18 cellular contexts compared by ENCODE assay signal in the genomic region with DNA sequence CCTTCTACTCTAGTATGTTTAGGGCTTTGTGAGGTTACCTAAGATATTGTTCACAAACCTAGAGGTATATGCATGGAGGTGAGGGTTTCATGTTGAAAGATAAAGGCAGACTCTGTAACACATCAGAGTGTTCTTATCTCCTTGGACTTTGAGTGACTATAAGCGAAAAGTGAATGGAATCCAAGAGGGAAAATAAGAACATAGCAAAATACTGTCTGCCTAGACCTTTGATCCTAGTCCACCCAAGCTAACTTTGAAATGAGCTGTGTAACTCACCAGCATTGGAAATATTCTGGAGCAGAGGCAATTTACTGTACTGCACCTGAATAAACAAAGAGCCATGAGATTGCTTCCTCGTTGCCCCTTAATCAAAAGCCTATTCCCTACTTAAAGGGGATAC. TPM values are rescaled to one million over a fixed set of nuclear protein-coding genes. Genes with fewer than 3 reads are reported as not detected.
A peak's percentile ranks its signal among the peaks of the same experiment; 100 is the strongest.
DNase-seq lines count a peak whose midpoint lies in the region; ATAC-seq, FAIRE-seq and TF ChIP-seq lines count a peak whose summit lies in the region.
"Had no signal": no experiment of that assay in that cellular context is flagged by ENCODE, and none has a peak within 500 bp of the region (broad histone marks: within the 10 kb centered on the region; RNA-seq: fewer than 3 reads in every experiment).

No MANE protein-coding gene starts in this region.

- no peaks in the 10 kb centered on the region for H4K20me1 ChIP-seq in HepG2 (ENCODE audit: insufficient read depth, low read length)
- no peaks in the 10 kb centered on the region for H4K20me1 ChIP-seq in hepatocyte (ENCODE audit: insufficient read depth, poor library complexity, severe bottlenecking)

- H3K4me1 ChIP-seq in HepG2 (ENCODE audit: insufficient read depth, low read length) (peaks cover 22% of the 10 kb centered on the region), right lobe of liver (no peaks in the 10 kb centered on the region), hepatocyte (ENCODE audit: insufficient read depth) (peaks cover 13% of the 10 kb centered on the region), small intestine (ENCODE audit: control insufficient read depth in 2 of 2, insufficient read depth in 1 of 2, low read depth in 1 of 2, low read length in 1 of 2) (peaks cover 0 to 2% of the 10 kb centered on the region in 2 donors)

- H2AFZ ChIP-seq in HepG2 (ENCODE audit: low read length), result no peak overlapping the region
- no peak overlapping the region for H2AFZ ChIP-seq in hepatocyte

- CTCF ChIA-PET in HepG2 (lab: Yijun Ruan, JAX; ENCODE audit: low intra/inter-chr PET ratio, low total read pairs), result no interaction called here

- ATAC-seq in HepG2 (peak; percentile 93), right lobe of liver (no peak)
- ATAC-seq: GM23338, HCT116 had no signal

- H3K9me3 ChIP-seq in HepG2 (ENCODE audit: low read length), result 0 out of 2 replicates have a peak, but pooled peaks cover 6% of the 10 kb centered on the region
- H3K9me3 ChIP-seq in right lobe of liver, result no peaks in the 10 kb centered on the region
- H3K9me3 ChIP-seq in hepatocyte (ENCODE audit: low read depth), result no peaks in the 10 kb centered on the region
- no peaks in the 10 kb centered on the region for H3K9me3 ChIP-seq in small intestine (ENCODE audit: control insufficient read depth, low read depth)

- no peak overlapping the region for H3K9ac ChIP-seq in HepG2 (ENCODE audit: insufficient read depth, low read depth, low read length)

- TF ChIP-seq CTCF in HepG2 (CRISPR knock-in tag; IDR thresholded peaks at IDR 0.05), result no peak
- no peak for TF ChIP-seq CTCF in right lobe of liver (IDR thresholded peaks at IDR 0.05)
- TF ChIP-seq CTCF in hepatocyte (IDR thresholded peaks at IDR 0.05; ENCODE audit: poor library complexity), result no peak

- intact Hi-C loops in HepG2 (cut with micrococcal nuclease; ENCODE audit: unreplicated experiment), result no loop called here
- intact Hi-C loops in right lobe of liver (cut with DNase I), result no loop called here

- 0% methylated on average over 2 of the region's 2 CpGs for WGBS in HepG2 (ENCODE audit: low lambda C conversion rate)
- 46% methylated on average over 2 of the region's 2 CpGs for WGBS in right lobe of liver (ENCODE audit: insufficient coverage, low coverage, low lambda C conversion rate, missing lambda C conversion rate)
- 68% methylated on average over 2 of the region's 2 CpGs for WGBS in hepatocyte (ENCODE audit: low lambda C conversion rate, missing lambda C conversion rate)
- 17 to 48% (median 37%) methylated on average over 2 of the region's 2 CpGs for WGBS in small intestine, 3 donors

- in situ Hi-C loops in HepG2 (cut with HindIII; ENCODE audit: extremely low pct_ligation_motif_present, low pct_unique_long_range_greater_than_20kb), result no loop called here

- FAIRE-seq in HepG2 (lab: Jason Lieb, UNC) (peak; percentile 59), small intestine (lab: Jason Lieb, UNC) (peak; percentile 23)
- FAIRE-seq: GM12891, GM18507 had no signal

- H3K27ac ChIP-seq in HepG2 (ENCODE audit: extremely low read length, insufficient read depth, low read length) (peak overlapping the region; percentile 51), right lobe of liver (no peak overlapping the region), hepatocyte (peak overlapping the region; percentile 11), small intestine (ENCODE audit: low read depth in 1 of 2, low read length in 1 of 2) (peak overlapping the region; percentile 0 to 14)

- TF ChIP-seq RAD21 in HepG2 (CRISPR knock-in tag; IDR thresholded peaks at IDR 0.05), result no peak

- POLR2A ChIA-PET in HepG2 (lab: Yijun Ruan, JAX), result interaction anchor here (1.4 kb wide), 1 partner anchor 75 kb away, joined by 4 read pairs; no protein-coding TSS in a partner anchor

- H3K79me2 ChIP-seq in HepG2 (ENCODE audit: insufficient read depth, low read length), result no peaks in the 10 kb centered on the region
- no peaks in the 10 kb centered on the region for H3K79me2 ChIP-seq in hepatocyte

- no peak overlapping the region for H3K4me3 ChIP-seq in HepG2 (replicated peaks in 1 of 3; ENCODE audit: insufficient read depth in 1 of 3, low read depth in 2 of 3, low read length in 3 of 3)
- H3K4me3 ChIP-seq in right lobe of liver, result no peak overlapping the region
- no peak overlapping the region for H3K4me3 ChIP-seq in hepatocyte
- H3K4me3 ChIP-seq in small intestine (ENCODE audit: low read depth in 1 of 2, low read length in 2 of 2), result no peak overlapping the region
- H3K4me3 ChIP-seq: GM23338 had no signal

- H3K9me2 ChIP-seq in hepatocyte (replicated peaks; ENCODE audit: insufficient read depth), result no peaks in the 10 kb centered on the region

- no peaks in the 10 kb centered on the region for H3K27me3 ChIP-seq in HepG2 (ENCODE audit: control insufficient read depth in 1 of 2, insufficient read depth in 2 of 2, low read length in 2 of 2)
- H3K27me3 ChIP-seq in right lobe of liver, result no peaks in the 10 kb centered on the region
- no peaks in the 10 kb centered on the region for H3K27me3 ChIP-seq in hepatocyte
- H3K27me3 ChIP-seq in small intestine (ENCODE audit: control insufficient read depth in 2 of 2, insufficient read depth in 2 of 2, low read length in 2 of 2), result no peaks in the 10 kb centered on the region

- DNase-seq in HepG2 (ENCODE audit: low spot score), result peak; percentile 87
- DNase-seq in right lobe of liver, result no peak
- peak; percentile 28 for DNase-seq in hepatocyte (ENCODE audit: low spot score)
- DNase-seq in small intestine, result peak; percentile 92
- DNase-seq in activated effector memory CD4-positive, alpha-beta T cell treated with Interleukin-2 at 50 U/mL for 16 hours, result no peak
- no peak for DNase-seq in SW 1271 (lab: John Stamatoyannopoulos, UW)
- DNase-seq: C1 segment of cervical spinal cord; Calu3; CD4-positive, alpha-beta memory T cell; COR-L47; DMS53; DMS79 treated with DMSO at 0.1 percent for 48 hours; GF-D8; H9 had no signal

- H3K36me3 ChIP-seq in HepG2 (replicated peaks in 1 of 2; ENCODE audit: control insufficient read depth in 1 of 2, insufficient read depth in 2 of 2, low read length in 2 of 2) (no peaks in the 10 kb centered on the region), right lobe of liver (no peaks in the 10 kb centered on the region), hepatocyte (replicated peaks; ENCODE audit: insufficient read depth, low read depth) (no peaks in the 10 kb centered on the region), small intestine (ENCODE audit: control insufficient read depth in 2 of 2, insufficient read depth in 2 of 2, low read length in 2 of 2) (no peaks in the 10 kb centered on the region)

- H3K4me2 ChIP-seq in HepG2 (ENCODE audit: low read depth, low read length) (0 out of 2 replicates have a peak overlapping the region, but pooled peaks have one; percentile 10), hepatocyte (no peak overlapping the region)
- H3K4me2 ChIP-seq: GM23338 had no signal

- TF ChIP-seq POLR2A in HepG2 (IDR thresholded peaks at IDR 0.05; ENCODE audit: insufficient read depth in 1 of 2, low read depth in 2 of 2, low read length in 2 of 2) (no peak), right lobe of liver (IDR thresholded peaks at IDR 0.05) (no peak)

- TF ChIP-seq EP300 in HepG2 (IDR thresholded peaks at IDR 0.05; ENCODE audit: low read depth in 2 of 2, low read length in 2 of 2), result peak in 1 of 2 experiments; percentile 73; a peak in 1 of 4 replicates
- TF ChIP-seq EP300 in HepG2 (CRISPR knock-in tag; IDR thresholded peaks at IDR 0.05; ENCODE audit: borderline replicate concordance), result peak; percentile 70

- BruUV-seq in HepG2 (replicated peaks; lab: Mats Ljungman, UMichigan), result no TSS peak

RNA-seq across cellular contexts. Expression of a gene that starts 28.2 kb away (rescaled TPM):
- total RNA-seq in HepG2 (2016; rRNA removed; fragmentation: Illumina TruSeq; extraction: Trizol) (100 and 101 TPM in 2 replicates), right lobe of liver (10 to 100 TPM; 28.0 to 47.4 (median 40.4) TPM), hepatocyte (222 and 231 TPM in 2 replicates)
- total RNA-seq in HepG2 (2016; cell fraction: cytosol; rRNA removed; fragmentation: Illumina TruSeq; extraction: Trizol; ENCODE audit: low read depth), result 24.4 and 25.0 TPM in 2 replicates
- total RNA-seq in HepG2 (2016; cell fraction: insoluble cytoplasmic fraction; rRNA removed; fragmentation: Illumina TruSeq; extraction: Trizol), result 97.8 and 106 TPM in 2 replicates
- 103 and 117 TPM in 2 replicates for total RNA-seq in HepG2 (2016; cell fraction: membrane; rRNA removed; fragmentation: Illumina TruSeq; extraction: Trizol)
- total RNA-seq in HepG2 (2016; cell fraction: nucleus; rRNA removed; fragmentation: Illumina TruSeq; extraction: Trizol), result 57.3 and 63.3 TPM in 2 replicates
- polyA plus RNA-seq in HepG2 (2011; rRNA removed) (29.5 and 41.1 TPM in 2 replicates), hepatocyte (240 and 271 TPM in 2 replicates), small intestine (10 to 100 TPM; 18.4 to 48.1 (median 24.6) TPM)
- 16.2 and 27.6 TPM in 2 replicates for polyA plus RNA-seq in HepG2 (2011; cell fraction: cytosol; rRNA removed)
- 5.3 and 6.6 TPM in 2 replicates for polyA plus RNA-seq in HepG2 (2011; cell fraction: nucleus; rRNA removed)
- 30.9 and 42.2 TPM in 2 replicates for polyA plus RNA-seq in HepG2 (2012)
- polyA plus RNA-seq in HepG2 (2016; cell fraction: cytosol; fragmentation: Illumina TruSeq; extraction: Trizol; ENCODE audit: low read depth), result 23.9 and 26.1 TPM in 2 replicates
- polyA plus RNA-seq in HepG2 (2016; cell fraction: insoluble cytoplasmic fraction; fragmentation: Illumina TruSeq; extraction: Trizol; ENCODE audit: low read depth), result 75.7 and 83.7 TPM in 2 replicates
- polyA plus RNA-seq in HepG2 (2016; cell fraction: membrane; fragmentation: Illumina TruSeq; extraction: Trizol; ENCODE audit: low read depth), result 57.2 and 64.0 TPM in 2 replicates
- 52.0 and 52.9 TPM in 2 replicates for polyA plus RNA-seq in HepG2 (2016; cell fraction: nucleus; fragmentation: Illumina TruSeq; extraction: Trizol; ENCODE audit: insufficient read depth, low read depth)
- polyA minus RNA-seq in HepG2 (2011; rRNA and poly(A)+ RNA removed; ENCODE audit: low replicate concordance), result 26.4 and 26.8 TPM in 2 replicates
- 38.5 and 40.9 TPM in 2 replicates for polyA minus RNA-seq in HepG2 (2011; cell fraction: cytosol; rRNA and poly(A)+ RNA removed)
- 29.9 and 36.9 TPM in 2 replicates for polyA minus RNA-seq in HepG2 (2011; cell fraction: nucleus; rRNA and poly(A)+ RNA removed)

RNA-seq across cellular contexts. Expression of a gene that starts 55.5 kb away (rescaled TPM):
- total RNA-seq in HepG2 (2016; rRNA removed; fragmentation: Illumina TruSeq; extraction: Trizol), result 8.2 and 10.8 TPM in 2 replicates
- total RNA-seq in HepG2 (2016; cell fraction: cytosol; rRNA removed; fragmentation: Illumina TruSeq; extraction: Trizol; ENCODE audit: low read depth), result 5.2 and 7.5 TPM in 2 replicates
- total RNA-seq in HepG2 (2016; cell fraction: insoluble cytoplasmic fraction; rRNA removed; fragmentation: Illumina TruSeq; extraction: Trizol), result 6.6 and 9.8 TPM in 2 replicates
- 4.8 and 6.6 TPM in 2 replicates for total RNA-seq in HepG2 (2016; cell fraction: membrane; rRNA removed; fragmentation: Illumina TruSeq; extraction: Trizol)
- 11.1 and 13.4 TPM in 2 replicates for total RNA-seq in HepG2 (2016; cell fraction: nucleus; rRNA removed; fragmentation: Illumina TruSeq; extraction: Trizol)
- 15.4 and 20.5 TPM in 2 replicates for polyA plus RNA-seq in HepG2 (2011; rRNA removed)
- 17.9 and 18.5 TPM in 2 replicates for polyA plus RNA-seq in HepG2 (2011; cell fraction: cytosol; rRNA removed)
- polyA plus RNA-seq in HepG2 (2011; cell fraction: nucleus; rRNA removed), result 14.5 and 18.5 TPM in 2 replicates
- polyA plus RNA-seq in HepG2 (2012), result 17.4 and 24.1 TPM in 2 replicates
- 8.6 and 12.5 TPM in 2 replicates for polyA plus RNA-seq in HepG2 (2016; cell fraction: cytosol; fragmentation: Illumina TruSeq; extraction: Trizol; ENCODE audit: low read depth)
- polyA plus RNA-seq in HepG2 (2016; cell fraction: insoluble cytoplasmic fraction; fragmentation: Illumina TruSeq; extraction: Trizol; ENCODE audit: low read depth), result 40.1 and 41.8 TPM in 2 replicates
- 13.6 and 13.7 TPM in 2 replicates for polyA plus RNA-seq in HepG2 (2016; cell fraction: membrane; fragmentation: Illumina TruSeq; extraction: Trizol; ENCODE audit: low read depth)
- polyA plus RNA-seq in HepG2 (2016; cell fraction: nucleus; fragmentation: Illumina TruSeq; extraction: Trizol; ENCODE audit: insufficient read depth, low read depth), result 27.3 and 33.7 TPM in 2 replicates
- polyA minus RNA-seq in HepG2 (2011; rRNA and poly(A)+ RNA removed; ENCODE audit: low replicate concordance), result 9.7 and 18.8 TPM in 2 replicates
- polyA minus RNA-seq in HepG2 (2011; cell fraction: cytosol; rRNA and poly(A)+ RNA removed), result 6.5 TPM in 2 replicates
- 19.0 and 30.3 TPM in 2 replicates for polyA minus RNA-seq in HepG2 (2011; cell fraction: nucleus; rRNA and poly(A)+ RNA removed)
- total RNA-seq in right lobe of liver, result 10 to 100 TPM in 3 of 6 experiments, 1 to 10 TPM in 3; 6.4 to 12.7 (median 9.7) TPM
- total RNA-seq in hepatocyte, result 16.5 and 16.6 TPM in 2 replicates
- polyA plus RNA-seq in hepatocyte, result 25.1 and 42.2 TPM in 2 replicates
- 10 to 100 TPM; 33.1 to 35.9 (median 35.3) TPM for polyA plus RNA-seq in small intestine

Comparison
In these comparisons a context has a peak if more than half of its experiments do, and no peak if none do; other contexts are left out.
1. DNase-seq: peak in HepG2 (single experiment), hepatocyte (single experiment) and small intestine (single experiment); none in right lobe of liver (0 of 3), activated effector memory CD4-positive, alpha-beta T cell treated with Interleukin-2 at 50 U/mL for 16 hours (single experiment) and SW 1271 (0 of 2).
2. H3K27ac ChIP-seq: peak in HepG2 (single experiment), hepatocyte (single experiment) and small intestine (2 of 2); none in right lobe of liver (0 of 3).